In the genomic region with DNA sequence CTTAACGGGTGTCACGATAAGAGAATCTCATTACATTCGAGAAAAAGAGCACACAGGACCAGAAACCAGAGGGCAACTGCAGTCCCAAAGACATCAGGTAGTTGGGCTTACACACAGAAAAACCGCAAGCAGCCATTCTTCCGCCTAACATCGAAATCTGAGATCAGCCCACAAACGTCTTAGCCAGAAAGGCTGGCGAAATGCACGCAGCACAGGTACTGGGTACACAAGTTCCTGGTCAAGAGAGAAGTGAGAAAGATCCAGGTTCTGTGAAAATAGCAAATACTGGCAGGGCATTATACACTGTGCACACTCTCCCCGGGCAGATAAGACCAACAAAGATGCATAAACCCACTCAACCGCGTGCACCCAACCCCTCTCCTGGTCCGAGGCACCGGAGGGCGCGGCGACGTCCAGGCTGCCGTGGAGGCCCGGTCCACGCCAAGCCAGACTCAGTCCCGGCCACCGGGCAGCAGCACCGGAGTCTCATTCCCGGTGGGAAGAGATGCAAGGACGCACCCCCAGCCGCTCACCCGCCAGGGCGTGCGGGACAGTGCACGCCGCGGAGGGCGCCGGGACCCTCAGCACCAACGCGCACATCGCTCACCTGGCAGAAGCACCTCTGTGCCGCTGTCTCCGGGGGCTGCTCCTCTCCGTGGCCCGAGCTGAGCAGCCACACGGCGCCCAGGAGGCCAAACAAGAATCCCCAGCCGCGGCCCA, we compare ENCODE assay signal across 8 cellular contexts. TPM values are rescaled to one million over a fixed set of nuclear protein-coding genes. Genes with fewer than 3 reads are reported as not detected.
A peak's percentile ranks its signal among the peaks of the same experiment; 100 is the strongest.
DNase-seq lines count a peak whose midpoint lies in the region; ATAC-seq, FAIRE-seq and TF ChIP-seq lines count a peak whose summit lies in the region.

No MANE protein-coding gene starts in this region.

- ATAC-seq in GM21390 (IDR thresholded peaks at IDR 0.05; ENCODE audit: unreplicated experiment) (peak; percentile 57), aorta (ENCODE audit: low FRiP score) (peak; percentile 61)

- H3K4me3 Mint-ChIP-seq in activated naive CD4-positive, alpha-beta T cell treated with anti-CD3 and anti-CD28 coated beads for 36 hours: peak overlapping the region; percentile 99
- H3K4me3 Mint-ChIP-seq in progenitor cell of endocrine pancreas (ENCODE audit: low read depth): peak overlapping the region; percentile 97

- H3K4me1 Mint-ChIP-seq in activated naive CD4-positive, alpha-beta T cell treated with anti-CD3 and anti-CD28 coated beads for 36 hours (ENCODE audit: low read depth): peaks cover 37% of the 10 kb centered on the region
- H3K4me1 Mint-ChIP-seq in progenitor cell of endocrine pancreas (ENCODE audit: low read depth): peaks cover 31% of the 10 kb centered on the region

- peak overlapping the region; percentile 99 for H3K27ac Mint-ChIP-seq in activated naive CD4-positive, alpha-beta T cell treated with anti-CD3 and anti-CD28 coated beads for 36 hours
- peak overlapping the region; percentile 96 for H3K27ac Mint-ChIP-seq in progenitor cell of endocrine pancreas

- DNase-seq in DMS79 treated with DMSO at 0.1 percent for 48 hours (lab: John Stamatoyannopoulos, UW): peak; percentile 82
- peak; percentile 53 for DNase-seq in HTR-8/SVneo (ENCODE audit: insufficient read length, low spot score)
- DNase-seq in SIG-M5 treated with dmso at 0.1 percent for 504 hours (lab: John Stamatoyannopoulos, UW; ENCODE audit: unreplicated experiment): peak; percentile 48
- DNase-seq in activated naive CD4-positive, alpha-beta T cell treated with anti-CD3 and anti-CD28 coated beads for 36 hours: peak; percentile 77
- peak; percentile 41 to 45 for DNase-seq in cardiac muscle cell (ENCODE audit: low read depth in 1 of 2, low spot score in 1 of 2)
- DNase-seq in progenitor cell of endocrine pancreas (ENCODE audit: low spot score, unreplicated experiment): peak; percentile 31
- DNase-seq in aorta: peak in 1 of 2 donors; percentile 62

- H3K36me3 Mint-ChIP-seq in activated naive CD4-positive, alpha-beta T cell treated with anti-CD3 and anti-CD28 coated beads for 36 hours (ENCODE audit: low read depth): peaks cover 17% of the 10 kb centered on the region
- H3K36me3 Mint-ChIP-seq in progenitor cell of endocrine pancreas (ENCODE audit: insufficient read depth): no peaks in the 10 kb centered on the region

- H3K27ac ChIP-seq in cardiac muscle cell (peak overlapping the region; percentile 87), aorta (ENCODE audit: low read depth in 1 of 2, low read length in 2 of 2) (peak overlapping the region; percentile 6 to 89)

- no peaks in the 10 kb centered on the region for H3K36me3 ChIP-seq in cardiac muscle cell
- H3K36me3 ChIP-seq in aorta (ENCODE audit: control insufficient read depth in 1 of 2, insufficient read depth in 2 of 2, low read length in 1 of 2): no peaks in the 10 kb centered on the region

- H3K27me3 ChIP-seq in cardiac muscle cell: no peaks in the 10 kb centered on the region
- no peaks in the 10 kb centered on the region for H3K27me3 ChIP-seq in aorta (ENCODE audit: control insufficient read depth in 1 of 2, insufficient read depth in 2 of 2, low read length in 1 of 2)

- H3K4me3 ChIP-seq in cardiac muscle cell (peak overlapping the region; percentile 57), aorta (ENCODE audit: low read length in 2 of 2) (peak overlapping the region; percentile 51 to 67)

- intact Hi-C loops in activated naive CD4-positive, alpha-beta T cell treated with anti-CD3 and anti-CD28 coated beads for 36 hours (cut with micrococcal nuclease): loop anchor here (1.0 to 10.0 kb wide), 6 partner anchors 12 to 700 kb away; a partner anchor contains a TSS
- intact Hi-C loops in aorta (cut with DNase I): loop anchor here (5.0 to 10.0 kb wide), 2 partner anchors 140 to 143 kb away; a partner anchor contains a TSS

- no peak for FAIRE-seq in HTR-8/SVneo (lab: Jason Lieb, UNC)

- H3K4me1 ChIP-seq in cardiac muscle cell (ENCODE audit: low read depth) (peaks cover 7% of the 10 kb centered on the region), aorta (ENCODE audit: control insufficient read depth in 1 of 2, insufficient read depth in 2 of 2, low read length in 2 of 2) (peaks cover 0 to 5% of the 10 kb centered on the region in 2 donors)

- no peak for TF ChIP-seq CTCF in cardiac muscle cell (IDR thresholded peaks at IDR 0.05; ENCODE audit: low read depth, low read length)
- no peak for TF ChIP-seq CTCF in progenitor cell of endocrine pancreas (IDR thresholded peaks at IDR 0.05; ENCODE audit: unreplicated experiment)

- H3K9me3 ChIP-seq in cardiac muscle cell (ENCODE audit: low read depth) (no peaks in the 10 kb centered on the region), aorta (ENCODE audit: control insufficient read depth, low read length) (no peaks in the 10 kb centered on the region)

- CTCF ChIA-PET in activated naive CD4-positive, alpha-beta T cell treated with anti-CD3 and anti-CD28 coated beads for 36 hours (lab: Charles Lee): no interaction called here

- WGBS in aorta, 2 donors: 0% methylated on average over 46 of the region's 46 CpGs

- no peaks in the 10 kb centered on the region for H3K27me3 Mint-ChIP-seq in activated naive CD4-positive, alpha-beta T cell treated with anti-CD3 and anti-CD28 coated beads for 36 hours (ENCODE audit: low read depth)
- H3K27me3 Mint-ChIP-seq in progenitor cell of endocrine pancreas: no peaks in the 10 kb centered on the region

- no peaks in the 10 kb centered on the region for H3K9me3 Mint-ChIP-seq in activated naive CD4-positive, alpha-beta T cell treated with anti-CD3 and anti-CD28 coated beads for 36 hours
- H3K9me3 Mint-ChIP-seq in progenitor cell of endocrine pancreas (ENCODE audit: low read depth): no peaks in the 10 kb centered on the region

RNA-seq across cellular contexts. Expression of a gene that starts 0.4 kb away (rescaled TPM):
- 10 to 100 TPM; 87.4 to 90.4 TPM for total RNA-seq in activated naive CD4-positive, alpha-beta T cell treated with anti-CD3 and anti-CD28 coated beads for 36 hours
- total RNA-seq in cardiac muscle cell (57.9 and 58.0 TPM in 2 replicates), progenitor cell of endocrine pancreas (46.9 and 51.0 TPM in 2 replicates), aorta (10 to 100 TPM; 51.4 to 61.8 TPM)
- polyA plus RNA-seq in cardiac muscle cell (38.8 and 52.4 TPM in 2 replicates), aorta (10 to 100 TPM in 1 of 2 donors, 1 to 10 TPM in 1; 7.5 to 10.6 TPM)

RNA-seq across cellular contexts. Expression of a gene that starts 12.1 kb away (rescaled TPM):
- total RNA-seq in activated naive CD4-positive, alpha-beta T cell treated with anti-CD3 and anti-CD28 coated beads for 36 hours: 100 to 1,000 TPM; 103 to 114 TPM
- 140 and 151 TPM in 2 replicates for total RNA-seq in cardiac muscle cell
- polyA plus RNA-seq in cardiac muscle cell: 135 and 161 TPM in 2 replicates
- total RNA-seq in progenitor cell of endocrine pancreas: 113 and 119 TPM in 2 replicates
- 10 to 100 TPM; 76.3 to 78.3 TPM for total RNA-seq in aorta
- polyA plus RNA-seq in aorta: 100 to 1,000 TPM in 1 of 2 donors, 10 to 100 TPM in 1; 87.9 to 107 TPM

RNA-seq across cellular contexts. Expression of a gene that starts 35.0 kb away (rescaled TPM):
- 10 to 100 TPM; 13.3 to 14.1 TPM for total RNA-seq in activated naive CD4-positive, alpha-beta T cell treated with anti-CD3 and anti-CD28 coated beads for 36 hours
- total RNA-seq in cardiac muscle cell: 8.1 and 11.4 TPM in 2 replicates
- polyA plus RNA-seq in cardiac muscle cell: 8.9 and 10.7 TPM in 2 replicates
- 12.1 and 13.6 TPM in 2 replicates for total RNA-seq in progenitor cell of endocrine pancreas
- 10 to 100 TPM; 14.3 to 15.5 TPM for total RNA-seq in aorta
- 10 to 100 TPM in 1 of 2 donors, 1 to 10 TPM in 1; 5.3 to 12.8 TPM for polyA plus RNA-seq in aorta
